ENCODE assay signal across 8 cellular contexts in the genomic region with DNA sequence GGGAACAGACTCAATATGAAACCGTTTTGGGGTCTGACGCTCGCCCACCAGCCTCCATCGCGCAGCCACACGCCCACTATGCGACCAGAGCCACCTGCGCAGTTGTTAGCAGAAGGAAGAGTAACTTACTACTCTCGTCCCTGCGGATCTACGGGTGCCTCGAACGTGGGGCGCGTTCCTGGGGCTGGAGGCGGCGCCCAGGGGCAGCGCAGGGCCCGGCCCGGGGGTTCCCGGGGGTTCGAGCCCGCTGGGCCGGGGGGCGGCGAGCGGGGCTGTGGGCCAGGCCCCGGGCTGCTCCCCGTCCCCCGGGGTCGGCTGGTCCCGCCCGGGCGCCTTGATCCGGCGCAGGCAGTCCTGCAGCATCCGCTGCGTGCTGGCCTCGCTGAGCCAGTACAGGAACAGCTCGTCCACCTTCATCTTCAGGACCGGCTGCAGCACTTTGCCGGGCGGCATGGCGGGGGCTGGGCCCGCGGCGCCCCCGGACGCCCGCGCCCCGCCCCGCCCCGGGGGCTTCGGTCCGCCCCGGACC. TPM values are rescaled to one million over a fixed set of nuclear protein-coding genes. Genes with fewer than 3 reads are reported as not detected.
DNase-seq lines count a peak whose midpoint lies in the region; ATAC-seq and TF ChIP-seq lines count a peak whose summit lies in the region.

No MANE protein-coding gene starts in this region.

- TF ChIP-seq POLR2A in heart left ventricle (IDR thresholded peaks at IDR 0.05), result no peak

- no peak for TF ChIP-seq CTCF in heart left ventricle (IDR thresholded peaks at IDR 0.05)

- peak overlapping the region; percentile 94 to 100 (median 98) for H3K27ac ChIP-seq in heart left ventricle

- intact Hi-C loops in heart left ventricle (cut with DNase I), result loop anchor here in 3 of 10 donors (2.0 to 5.0 kb wide), 3 partner anchors 26 to 69 kb away; a partner anchor contains a TSS
- intact Hi-C loops in left cardiac atrium (cut with DNase I), result no loop called here
- intact Hi-C loops in activated naive CD4-positive, alpha-beta T cell treated with anti-CD3 and anti-CD28 coated beads for 36 hours (cut with micrococcal nuclease), result loop anchor here (2.0 kb wide), 1 partner anchor 104 kb away; no protein-coding TSS in a partner anchor

- no peak overlapping the region for H3K27ac Mint-ChIP-seq in activated naive CD4-positive, alpha-beta T cell treated with anti-CD3 and anti-CD28 coated beads for 36 hours

- H3K27me3 Mint-ChIP-seq in activated naive CD4-positive, alpha-beta T cell treated with anti-CD3 and anti-CD28 coated beads for 36 hours (ENCODE audit: low read depth), result no peaks in the 10 kb centered on the region

- H3K4me3 ChIP-seq in heart left ventricle, result peak overlapping the region; percentile 38 to 97 (median 83)
- peak overlapping the region; percentile 96 for H3K4me3 ChIP-seq in iPS-18c (ENCODE audit: insufficient read depth, low read depth, low read length)

- peaks cover 12% of the 10 kb centered on the region for H3K4me1 Mint-ChIP-seq in activated naive CD4-positive, alpha-beta T cell treated with anti-CD3 and anti-CD28 coated beads for 36 hours (ENCODE audit: low read depth)

- CTCF ChIA-PET in activated naive CD4-positive, alpha-beta T cell treated with anti-CD3 and anti-CD28 coated beads for 36 hours (lab: Charles Lee), result no interaction called here

- H3K36me3 ChIP-seq in heart left ventricle, result no peaks in the 10 kb centered on the region

- no peaks in the 10 kb centered on the region for H3K36me3 Mint-ChIP-seq in activated naive CD4-positive, alpha-beta T cell treated with anti-CD3 and anti-CD28 coated beads for 36 hours (ENCODE audit: low read depth)

- peaks cover 0 to 16% (median 9%) of the 10 kb centered on the region in 12 donors for H3K4me1 ChIP-seq in heart left ventricle

- H3K9me3 Mint-ChIP-seq in activated naive CD4-positive, alpha-beta T cell treated with anti-CD3 and anti-CD28 coated beads for 36 hours, result no peaks in the 10 kb centered on the region

- ATAC-seq in heart left ventricle (no peak), left cardiac atrium (no peak), HG03460 (IDR thresholded peaks at IDR 0.05; ENCODE audit: unreplicated experiment) (peak; percentile 23)

- peak overlapping the region; percentile 67 for H3K4me3 Mint-ChIP-seq in activated naive CD4-positive, alpha-beta T cell treated with anti-CD3 and anti-CD28 coated beads for 36 hours

- DNase-seq in heart left ventricle (no peak), left cardiac atrium (no peak), NCI-H2196 (lab: John Stamatoyannopoulos, UW; ENCODE audit: unreplicated experiment) (no peak), SHP77 treated with DMSO at 0.1 percent for 48 hours (lab: John Stamatoyannopoulos, UW) (no peak)
- peak; percentile 21 for DNase-seq in activated naive CD4-positive, alpha-beta T cell treated with anti-CD3 and anti-CD28 coated beads for 36 hours
- peak; percentile 17 to 44 for DNase-seq in stimulated activated CD8-positive, alpha-beta memory T cell treated with anti-CD3 and anti-CD28 coated beads, Interleukin-15, amount 100 ng/mL, for 4 hours (ENCODE audit: low read depth in 2 of 2)

- no peaks in the 10 kb centered on the region for H3K27me3 ChIP-seq in heart left ventricle

- no peaks in the 10 kb centered on the region for H3K9me3 ChIP-seq in heart left ventricle
- no peaks in the 10 kb centered on the region for H3K9me3 ChIP-seq in iPS-18c (ENCODE audit: control insufficient read depth, insufficient read depth, low read length)

- WGBS in heart left ventricle, 4 donors, result 0 to 1% (median 0%) methylated on average over 15 to 57 of the region's 57 CpGs

RNA-seq across cellular contexts. Expression of a gene that starts 0.4 kb away (rescaled TPM):
- total RNA-seq in heart left ventricle (100 to 1,000 TPM in 8 of 9 donors, 10 to 100 TPM in 1; 98.3 to 186 (median 113) TPM), left cardiac atrium (100 to 1,000 TPM; 104 to 114 TPM)
- 100 to 1,000 TPM in 1 of 2 donors, 10 to 100 TPM in 1; 60.9 to 181 TPM for polyA plus RNA-seq in heart left ventricle
- total RNA-seq in activated naive CD4-positive, alpha-beta T cell treated with anti-CD3 and anti-CD28 coated beads for 36 hours, result 10 to 100 TPM; 33.8 to 37.2 TPM

Comparison
In these comparisons a context has a peak if more than half of its experiments do, and no peak if none do; other contexts are left out.
1. DNase-seq: peak in activated naive CD4-positive, alpha-beta T cell treated with anti-CD3 and anti-CD28 coated beads for 36 hours (single experiment) and stimulated activated CD8-positive, alpha-beta memory T cell treated with anti-CD3 and anti-CD28 coated beads, Interleukin-15, amount 100 ng/mL, for 4 hours (2 of 2); none in heart left ventricle (0 of 5), left cardiac atrium (single experiment), NCI-H2196 (single experiment) and SHP77 treated with DMSO at 0.1 percent for 48 hours (single experiment).